ENCODE assay signal across 8 cellular contexts in the genomic region with DNA sequence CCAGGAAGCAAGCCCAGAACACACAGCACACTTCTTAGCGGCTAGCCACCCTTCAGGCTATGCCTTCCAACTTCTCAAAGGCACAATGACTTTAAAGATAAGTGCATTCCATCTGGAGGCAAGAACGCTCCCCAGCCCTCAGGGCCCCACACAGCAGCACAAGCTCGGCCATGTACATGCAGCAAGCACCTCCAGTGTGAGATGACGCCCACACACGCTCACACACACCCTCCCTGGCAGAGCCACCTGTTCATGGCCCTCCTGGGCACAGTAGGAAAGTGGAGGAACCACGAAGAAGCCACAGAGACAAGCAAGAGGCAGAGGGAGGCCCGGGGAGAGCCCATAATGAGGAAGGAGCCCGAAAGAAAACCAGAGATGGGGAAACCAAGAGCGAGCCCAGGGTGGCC. TPM values are rescaled to one million over a fixed set of nuclear protein-coding genes. Genes with fewer than 3 reads are reported as not detected.
A peak's percentile ranks its signal among the peaks of the same experiment; 100 is the strongest.
DNase-seq lines count a peak whose midpoint lies in the region; ATAC-seq and TF ChIP-seq lines count a peak whose summit lies in the region.

No MANE protein-coding gene starts in this region.

- H3K27ac ChIP-seq in SK-N-SH (ENCODE audit: low read depth in 2 of 2, low read length in 1 of 2): no peak overlapping the region
- H3K27ac ChIP-seq in brain microvascular endothelial cell: no peak overlapping the region

- TF ChIP-seq EP300 in SK-N-SH (IDR thresholded peaks at IDR 0.05; ENCODE audit: borderline replicate concordance in 1 of 2, low read depth in 1 of 2, low read length in 1 of 2): no peak

- H3K4me2 ChIP-seq in SK-N-SH: no peak overlapping the region

- H3K4me1 ChIP-seq in SK-N-SH (ENCODE audit: control insufficient read depth in 1 of 2, insufficient read depth in 2 of 2, low read depth in 1 of 2, low read length in 1 of 2): peaks cover 12 to 46% of the 10 kb centered on the region in 2 experiments; a peak in 2 of 4 replicates

- CTCF ChIA-PET in SK-N-SH (lab: Yijun Ruan, JAX): interaction anchor here (1.0 to 2.5 kb wide), 3 partner anchors 13 to 22 kb away, joined by 3 to 10 read pairs (median 4); partner anchors contain the start of gene BIN1

- H3K27me3 Mint-ChIP-seq in mesothelial cell of epicardium (ENCODE audit: low read depth): no peaks in the 10 kb centered on the region

- H3K36me3 ChIP-seq in SK-N-SH (replicated peaks in 1 of 2; ENCODE audit: control insufficient read depth in 1 of 2, insufficient read depth in 2 of 2, low read length in 1 of 2) (no peaks in the 10 kb centered on the region), brain microvascular endothelial cell (replicated peaks) (no peaks in the 10 kb centered on the region)

- H3K36me3 Mint-ChIP-seq in mesothelial cell of epicardium: no peaks in the 10 kb centered on the region

- H3K4me3 ChIP-seq in SK-N-SH (ENCODE audit: low read depth in 2 of 2, low read length in 1 of 2) (no peak overlapping the region), brain microvascular endothelial cell (ENCODE audit: low read depth, low read length) (no peak overlapping the region)

- peak overlapping the region; percentile 94 for H3K27ac Mint-ChIP-seq in mesothelial cell of epicardium

- no peak for TF ChIP-seq CTCF in mesothelial cell of epicardium (IDR thresholded peaks at IDR 0.05; ENCODE audit: unreplicated experiment)
- no peak for TF ChIP-seq CTCF in SK-N-SH (IDR thresholded peaks at IDR 0.05)
- no peak for TF ChIP-seq CTCF in brain microvascular endothelial cell (IDR thresholded peaks at IDR 0.05; ENCODE audit: low read depth, low read length, missing control alignments)

- no peak for TF ChIP-seq RAD21 in SK-N-SH (IDR thresholded peaks at IDR 0.05; ENCODE audit: low read length)

- no peaks in the 10 kb centered on the region for H3K27me3 ChIP-seq in SK-N-SH (ENCODE audit: insufficient read depth)
- no peaks in the 10 kb centered on the region for H3K27me3 ChIP-seq in brain microvascular endothelial cell (replicated peaks)

- H3K4me3 Mint-ChIP-seq in mesothelial cell of epicardium: peak overlapping the region; percentile 44

- H3K4me1 Mint-ChIP-seq in mesothelial cell of epicardium: peaks cover 59% of the 10 kb centered on the region

- 93% methylated on average over 8 of the region's 9 CpGs for WGBS in SK-N-SH (ENCODE audit: low lambda C conversion rate)

- POLR2A ChIA-PET in SK-N-SH (lab: Yijun Ruan, JAX): no interaction called here

- H2AFZ ChIP-seq in SK-N-SH (ENCODE audit: low read depth): no peak overlapping the region

- in situ Hi-C loops in brain microvascular endothelial cell (cut with HindIII; ENCODE audit: low pct_ligation_motif_present, low sequenced_read_pairs): no loop called here

- H3K79me2 ChIP-seq in SK-N-SH (ENCODE audit: insufficient read depth): no peaks in the 10 kb centered on the region; the same call in none of the 2 replicates

- ATAC-seq in GM18858 (IDR thresholded peaks at IDR 0.05; ENCODE audit: unreplicated experiment) (peak; percentile 30), HG03457 (IDR thresholded peaks at IDR 0.05; ENCODE audit: unreplicated experiment) (peak; percentile 28), GM21367 (IDR thresholded peaks at IDR 0.05; ENCODE audit: unreplicated experiment) (no peak)

- H3K9ac ChIP-seq in SK-N-SH: no peak overlapping the region

- peak; percentile 53 for DNase-seq in activated naive CD4-positive, alpha-beta T cell treated with anti-CD3 and anti-CD28 coated beads, Interleukin-2, amount 50 U/mL, for 16 hours
- DNase-seq in mesothelial cell of epicardium (ENCODE audit: low spot score in 2 of 2, unreplicated experiment in 2 of 2): peak in 1 of 2 experiments; percentile 48
- no peak for DNase-seq in SK-N-SH
- no peak for DNase-seq in brain microvascular endothelial cell
- no peak for DNase-seq in A172 (ENCODE audit: low spot score)

- no peaks in the 10 kb centered on the region for H3K9me2 ChIP-seq in SK-N-SH

- H4K20me1 ChIP-seq in SK-N-SH (ENCODE audit: insufficient read depth): 0 out of 2 replicates have a peak, but pooled peaks cover 10% of the 10 kb centered on the region

- no peaks in the 10 kb centered on the region for H3K9me3 ChIP-seq in SK-N-SH

- H3F3A ChIP-seq in SK-N-SH (replicated peaks; ENCODE audit: insufficient read depth): peaks cover 4% of the 10 kb centered on the region

- no peaks in the 10 kb centered on the region for H3K9me3 Mint-ChIP-seq in mesothelial cell of epicardium

TF ChIP-seq in SK-N-SH, 30 proteins besides CTCF, POLR2A, EP300 and RAD21:
- TF ChIP-seq MXI1 (IDR thresholded peaks at IDR 0.05; ENCODE audit: low read depth, low read length) (no peak), POLR2AphosphoS5 (IDR thresholded peaks at IDR 0.05; ENCODE audit: low read depth, low read length) (no peak), JUND (IDR thresholded peaks at IDR 0.05) (no peak), EZH2phosphoT487 (IDR thresholded peaks at IDR 0.05; ENCODE audit: borderline replicate concordance, low read depth) (no peak), TEAD4 (IDR thresholded peaks at IDR 0.05; ENCODE audit: borderline replicate concordance, insufficient read depth) (no peak)

RNA-seq across cellular contexts. Expression of gene BIN1, which starts 21.7 kb away (rescaled TPM):
- total RNA-seq in mesothelial cell of epicardium: 45.7 to 47.4 TPM (median 46.2 TPM) in 3 replicates
- polyA plus RNA-seq in SK-N-SH (2012; rRNA removed): 31.5 and 40.3 TPM in 2 replicates
- 20.0 and 26.8 TPM in 2 replicates for polyA plus RNA-seq in SK-N-SH (2012; cell fraction: cytosol; rRNA removed)
- 38.8 and 49.6 TPM in 2 replicates for polyA plus RNA-seq in SK-N-SH (2012; cell fraction: nucleus; rRNA removed)
- total RNA-seq in A172 (2014; rRNA removed; shearing (Covaris generic)): 114 and 117 TPM in 2 replicates
